In the genomic region with DNA sequence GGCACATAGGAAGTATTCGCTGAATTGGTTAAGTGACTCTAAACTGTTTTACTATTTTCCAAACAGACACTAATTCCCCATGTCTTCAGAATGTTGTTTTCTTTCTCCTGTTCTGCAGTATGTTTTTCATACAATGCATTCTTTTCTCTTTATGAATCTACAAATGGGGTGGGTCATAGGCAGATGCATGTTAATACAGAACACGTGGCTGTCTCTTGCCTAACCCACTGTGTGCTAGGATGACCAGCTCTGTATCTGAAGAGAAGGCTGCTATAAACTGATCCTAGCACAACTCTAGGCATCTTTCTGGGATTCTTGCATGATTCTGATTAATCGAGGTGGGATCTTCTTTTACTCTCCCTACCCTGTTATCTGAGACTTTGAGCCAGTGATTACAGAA, we compare ENCODE assay signal across 26 cellular contexts.
"Had no signal": no experiment of that assay in that cellular context is flagged by ENCODE, and none has a peak within 500 bp of the region (broad histone marks: within the 10 kb centered on the region; RNA-seq: fewer than 3 reads in every experiment).

No MANE protein-coding gene starts in this region.

- H3K27ac ChIP-seq: ascending aorta, body of pancreas, cardiac muscle cell had no signal

- ATAC-seq: activated CD8-positive, alpha-beta memory T cell treated with anti-CD3 and anti-CD28 coated beads, Interleukin-2, amount 10 ng/mL, durations not matched to agents 7 days and 5 days; body of pancreas; PC-3; T-helper 17 cell; WTC11 had no signal

- H3K9me3 ChIP-seq: ascending aorta, body of pancreas had no signal

- H3K36me3 ChIP-seq: ascending aorta, cardiac muscle cell had no signal

- H3K4me1 ChIP-seq: ascending aorta, body of pancreas had no signal

- H3K27me3 ChIP-seq: ascending aorta, body of pancreas, cardiac muscle cell had no signal

- DNase-seq: activated CD4-positive, alpha-beta T cell treated with anti-CD3 and anti-CD28 coated beads for 1 hour; activated CD4-positive, alpha-beta T cell treated with anti-CD3 and anti-CD28 coated beads, Interleukin-2, amount 10 ng/mL, durations not matched to agents 24 days and 14 days; activated CD4-positive, alpha-beta T cell treated with anti-CD3 and anti-CD28 coated beads, Interleukin-2, amount 50 U/mL, for 48 hours; activated CD8-positive, alpha-beta memory T cell treated with anti-CD3 and anti-CD28 coated beads, Interleukin-2, amount 10 ng/mL, durations not matched to agents 7 days and 5 days; activated effector memory CD4-positive, alpha-beta T cell treated with Interleukin-2 at 50 U/mL for 16 hours; activated naive CD4-positive, alpha-beta T cell; activated T-cell treated with anti-CD3 and anti-CD28 coated beads, Interleukin-2, amount 50 U/mL, for 24 hours; amniotic stem cell; body of pancreas; cerebellar nuclear complex; KG1; NCI-H1092; NCI-H1436; NCI-H187; NCI-H2081; NCI-H510A treated with DMSO at 0.1 percent for 48 hours; NCI-H69; NK-92 treated with Interleukin-12 subunit alpha and Interleukin-12 subunit beta, amount 100 ng/mL, for 24 hours; PC-3; SIG-M5; T-helper 17 cell; T-helper 9 cell had no signal

- H3K4me3 ChIP-seq: ascending aorta, body of pancreas, cardiac muscle cell had no signal

- FAIRE-seq: RCC 7860 had no signal
